11 cellular contexts compared by ENCODE assay signal in the genomic region with DNA sequence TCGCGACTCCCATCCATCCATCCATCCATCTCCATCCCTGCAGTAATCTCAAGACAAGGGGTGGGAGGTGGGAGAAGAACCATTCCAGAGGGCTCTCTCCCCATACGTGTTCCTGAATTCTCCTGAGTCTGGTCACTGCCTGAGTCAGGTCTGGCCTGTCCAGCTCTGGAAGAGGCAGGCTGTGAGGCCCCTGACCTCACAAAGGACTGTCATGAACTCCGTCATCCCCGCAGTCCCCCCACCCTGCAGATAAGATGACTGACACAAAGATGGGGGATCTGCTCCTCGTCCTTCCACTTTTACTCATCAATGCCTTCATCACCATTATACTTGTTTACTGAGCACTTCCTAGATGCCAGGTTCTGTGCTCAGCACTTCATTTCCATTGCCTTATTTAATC. TPM values are rescaled to one million over a fixed set of nuclear protein-coding genes. Genes with fewer than 3 reads are reported as not detected.
DNase-seq lines count a peak whose midpoint lies in the region; ATAC-seq and TF ChIP-seq lines count a peak whose summit lies in the region.
"Had no signal": no experiment of that assay in that cellular context is flagged by ENCODE, and none has a peak within 500 bp of the region (broad histone marks: within the 10 kb centered on the region; RNA-seq: fewer than 3 reads in every experiment).

No MANE protein-coding gene starts in this region.

- H3K27me3 ChIP-seq in DOHH2 (ENCODE audit: control insufficient read depth, low read length) (no peaks in the 10 kb centered on the region), gastroesophageal sphincter (no peaks in the 10 kb centered on the region), gastrocnemius medialis (no peaks in the 10 kb centered on the region)

- H3K4me2 ChIP-seq in DOHH2 (ENCODE audit: low read length): peak overlapping the region; percentile 98

- peak overlapping the region; percentile 99; the same call in 1 of the 2 replicates for H3K4me3 ChIP-seq in DOHH2 (ENCODE audit: low read length)
- no peak overlapping the region for H3K4me3 ChIP-seq in gastroesophageal sphincter
- no peak overlapping the region for H3K4me3 ChIP-seq in gastrocnemius medialis

- CTCF ChIA-PET in T-cell (lab: Charles Lee): interaction anchor here (0.6 to 1.5 kb wide), 2 partner anchors 34 to 127 kb away, joined by 3 to 6 read pairs; no protein-coding TSS in a partner anchor

- peak overlapping the region; percentile 82 to 99 (median 85) for H3K4me3 Mint-ChIP-seq in T-cell

- H3K36me3 Mint-ChIP-seq in T-cell: peaks cover 8% of the 10 kb centered on the region

- ATAC-seq in T-cell (replicated peaks in 1 of 4) (no peak), gastroesophageal sphincter (no peak), gastrocnemius medialis (no peak), esophagus mucosa (no peak), GM21717 (IDR thresholded peaks at IDR 0.05; ENCODE audit: unreplicated experiment) (no peak)
- ATAC-seq: PC-3 had no signal

- H4K20me1 ChIP-seq in DOHH2 (ENCODE audit: control insufficient read depth, insufficient read depth, low read depth, low read length): 0 out of 2 replicates have a peak, but pooled peaks cover 4% of the 10 kb centered on the region

- intact Hi-C loops in gastrocnemius medialis (cut with DNase I; ENCODE audit: low total_unique reads): no loop called here

- POLR2A ChIA-PET in T-cell (lab: Charles Lee): interaction anchor here in 1 of 2 donors (1.0 kb wide), 1 partner anchor 90 kb away, joined by 3 read pairs; no protein-coding TSS in a partner anchor

- H3K4me1 ChIP-seq in DOHH2 (ENCODE audit: control insufficient read depth, low read length) (peaks cover 70% of the 10 kb centered on the region), gastroesophageal sphincter (peaks cover 8 to 82% (median 51%) of the 10 kb centered on the region in 3 donors), gastrocnemius medialis (peaks cover 51 to 59% of the 10 kb centered on the region in 2 donors)

- peaks cover 68 to 77% (median 76%) of the 10 kb centered on the region in 3 donors for H3K4me1 Mint-ChIP-seq in T-cell

- no peaks in the 10 kb centered on the region for H3K9me3 Mint-ChIP-seq in T-cell

- H3K27ac Mint-ChIP-seq in T-cell: peak overlapping the region; percentile 97

- H3K9me3 ChIP-seq in DOHH2 (ENCODE audit: control insufficient read depth, insufficient read depth, low read length) (no peaks in the 10 kb centered on the region), gastroesophageal sphincter (no peaks in the 10 kb centered on the region), gastrocnemius medialis (no peaks in the 10 kb centered on the region)

- no peaks in the 10 kb centered on the region for H3K9me2 ChIP-seq in DOHH2 (replicated peaks; ENCODE audit: control insufficient read depth, low read length)

- peaks cover 28% of the 10 kb centered on the region for H3K36me3 ChIP-seq in DOHH2 (ENCODE audit: control insufficient read depth, low read length)
- H3K36me3 ChIP-seq in gastroesophageal sphincter: no peaks in the 10 kb centered on the region
- no peaks in the 10 kb centered on the region for H3K36me3 ChIP-seq in gastrocnemius medialis

- H3K27ac ChIP-seq in DOHH2 (ENCODE audit: low read depth, low read length): no peak overlapping the region
- peak overlapping the region in 3 of 4 donors; percentile 100 for H3K27ac ChIP-seq in gastroesophageal sphincter
- H3K27ac ChIP-seq in gastrocnemius medialis: peak overlapping the region in 3 of 4 donors; percentile 98 to 100 (median 100)

- TF ChIP-seq POLR2A in gastroesophageal sphincter (IDR thresholded peaks at IDR 0.05) (no peak), gastrocnemius medialis (IDR thresholded peaks at IDR 0.05) (no peak)

- TF ChIP-seq CTCF in DOHH2 (IDR thresholded peaks at IDR 0.05; ENCODE audit: low read depth, low read length, poor library complexity, severe bottlenecking) (no peak), gastroesophageal sphincter (IDR thresholded peaks at IDR 0.05) (no peak), gastrocnemius medialis (IDR thresholded peaks at IDR 0.05 in 4 of 5, conservative IDR thresholded peaks at IDR 0.05 in 1 of 5) (no peak)

- no peak for TF ChIP-seq EP300 in gastroesophageal sphincter (IDR thresholded peaks at IDR 0.05)

- no peaks in the 10 kb centered on the region for H3K27me3 Mint-ChIP-seq in T-cell

- 63 to 76% methylated on average over 2 to 6 of the region's 6 CpGs for WGBS in gastroesophageal sphincter (ENCODE audit: low coverage in 1 of 2), 2 donors

- DNase-seq in T-cell (no peak), gastrocnemius medialis (no peak), NCI-H2107 treated with DMSO at 0.1 percent for 48 hours (lab: John Stamatoyannopoulos, UW; ENCODE audit: unreplicated experiment) (no peak)
- DNase-seq: activated CD4-positive, CD25-positive, alpha-beta regulatory T cell treated with anti-CD3 and anti-CD28 coated beads, Interleukin-2, amount 50 U/mL, for 72 hours; NCI-H2029; PC-3; retina had no signal

- in situ Hi-C loops in gastrocnemius medialis (cut with MboI; ENCODE audit: low sequenced_read_pairs in 4 of 4): loop anchor here in 3 of 4 donors (5.0 to 10.0 kb wide), 3 partner anchors 33 to 133 kb away; no protein-coding TSS in a partner anchor

- H3F3A ChIP-seq in DOHH2 (ENCODE audit: control insufficient read depth, insufficient read depth): peaks cover 7% of the 10 kb centered on the region

- H3K79me2 ChIP-seq in DOHH2 (ENCODE audit: control insufficient read depth, low read length): peaks cover 47% of the 10 kb centered on the region

RNA-seq across cellular contexts. Expression of a gene that starts 1.6 kb away (rescaled TPM):
- total RNA-seq in T-cell: 100 to 1,000 TPM; 157 to 295 (median 263) TPM
- 100 to 1,000 TPM; 147 to 243 (median 172) TPM for total RNA-seq in gastroesophageal sphincter
- total RNA-seq in gastrocnemius medialis: 100 to 1,000 TPM; 376 to 967 (median 474) TPM
- 93.1 TPM for total RNA-seq in esophagus mucosa

RNA-seq across cellular contexts. Expression of a gene that starts 5.0 kb away (rescaled TPM):
- 10 to 100 TPM; 42.3 to 48.2 (median 44.6) TPM for total RNA-seq in T-cell
- total RNA-seq in gastroesophageal sphincter: 100 to 1,000 TPM; 102 to 166 (median 129) TPM
- 10 to 100 TPM; 57.5 to 72.4 (median 63.5) TPM for total RNA-seq in gastrocnemius medialis
- total RNA-seq in esophagus mucosa: 65.0 TPM

RNA-seq across cellular contexts. Expression of a gene that starts 29.3 kb away (rescaled TPM):
- total RNA-seq in T-cell (under 1 TPM in 4 of 5 donors, not detected in 1; 0.08 to 0.15 (median 0.09) TPM), gastroesophageal sphincter (10 to 100 TPM; 43.3 to 57.8 (median 50.6) TPM), gastrocnemius medialis (1 to 10 TPM in 1 of 4 donors, under 1 TPM in 3; 0.61 to 1.6 (median 0.81) TPM), esophagus mucosa (2.7 TPM)

Comparison
In these comparisons a context has a peak if more than half of its experiments do, and no peak if none do; other contexts are left out.
1. RNA of a gene that starts 29.3 kb away (total RNA-seq): 43.3 to 57.8 TPM in gastroesophageal sphincter; 2.7 TPM in esophagus mucosa (single experiment), 0.61 to 1.6 TPM in gastrocnemius medialis and 0.08 to 0.15 TPM in T-cell; every median in the first group is over 10 times any median in the second.